Comparison of ENCODE assay signal across 27 cellular contexts in genomic region chr12:49980501-49981158, GRCh38. TPM values are rescaled to one million over a fixed set of nuclear protein-coding genes. Genes with fewer than 3 reads are reported as not detected.
DNase-seq lines count a peak whose midpoint lies in the region; ATAC-seq, FAIRE-seq and TF ChIP-seq lines count a peak whose summit lies in the region.
"Had no signal": no experiment of that assay in that cellular context is flagged by ENCODE, and none has a peak within 500 bp of the region (broad histone marks: within the 10 kb centered on the region; RNA-seq: fewer than 3 reads in every experiment).

No MANE protein-coding gene starts in this region.

- peak; percentile 70 for FAIRE-seq in bronchial epithelial cell (lab: Jason Lieb, UNC)
- FAIRE-seq: frontal cortex, islet of Langerhans had no signal

- H3K27me3 ChIP-seq in BE2C (no peaks in the 10 kb centered on the region), bronchial epithelial cell (ENCODE audit: control insufficient read depth, insufficient read depth, low read length) (no peaks in the 10 kb centered on the region)
- H3K27me3 ChIP-seq: ascending aorta, esophagus muscularis mucosa, right atrium auricular region had no signal

- peak overlapping the region; percentile 36 for H3K27ac ChIP-seq in mesodermal cell (ENCODE audit: low read depth, low read length, severe bottlenecking)
- H3K27ac ChIP-seq: ascending aorta, esophagus muscularis mucosa, GM23248, lower lobe of right lung, right atrium auricular region had no signal

- TF ChIP-seq CTCF in BE2C (IDR thresholded peaks at IDR 0.05; ENCODE audit: low read depth, low read length) (no peak), bronchial epithelial cell (IDR thresholded peaks at IDR 0.05; ENCODE audit: insufficient read depth, low read length, severe bottlenecking) (no peak)

- H3K4me3 ChIP-seq in BE2C (ENCODE audit: low read depth, low read length) (no peak overlapping the region), bronchial epithelial cell (ENCODE audit: low read depth, low read length) (no peak overlapping the region), mesodermal cell (ENCODE audit: extremely low read depth, insufficient read depth, low read length, poor library complexity, severe bottlenecking) (no peak overlapping the region)
- H3K4me3 ChIP-seq: ascending aorta, esophagus muscularis mucosa, GM23248, lower lobe of right lung, right atrium auricular region had no signal

- 79 to 87% methylated on average over 9 to 10 of the region's 10 CpGs for WGBS in mesodermal cell (ENCODE audit: insufficient coverage in 2 of 2), 2 experiments

- DNase-seq in BE2C: peak; percentile 62
- peak; percentile 60 for DNase-seq in SK-N-DZ (ENCODE audit: low spot score)
- no peak for DNase-seq in bronchial epithelial cell (ENCODE audit: low read depth)
- no peak for DNase-seq in NCI-H1436 (lab: John Stamatoyannopoulos, UW)
- no peak for DNase-seq in stimulated activated CD4-positive, alpha-beta T cell treated with anti-CD3 and anti-CD28 coated beads, Interleukin-4, amount 100 ng/mL, for 24 hours
- DNase-seq: activated CD4-positive, alpha-beta T cell treated with anti-CD3 and anti-CD28 coated beads for 4 hours; activated T-cell treated with anti-CD3 and anti-CD28 coated beads, Interleukin-2, amount 50 U/mL, for 4 hours; effector CD8-positive, alpha-beta T cell; GM23248; hippocampal formation; lower lobe of right lung; NCI-H526 treated with DMSO at 0.1 percent for 48 hours; stimulated activated CD4-positive, alpha-beta T cell treated with anti-CD3 and anti-CD28 coated beads, Interleukin-12 subunit alpha, Interleukin-12 subunit beta, amount 100 ng/mL, for 4 hours; SW 1271 had no signal

- H3K4me1 ChIP-seq in BE2C: peaks cover 72% of the 10 kb centered on the region
- peaks cover 42% of the 10 kb centered on the region for H3K4me1 ChIP-seq in mesodermal cell (ENCODE audit: control insufficient read depth, insufficient read depth, low read length, poor library complexity, severe bottlenecking)
- H3K4me1 ChIP-seq: ascending aorta had no signal

- H3K36me3 ChIP-seq in BE2C: peaks cover 6% of the 10 kb centered on the region; the same call in 1 of the 2 replicates
- H3K36me3 ChIP-seq in bronchial epithelial cell (ENCODE audit: control insufficient read depth, insufficient read depth, low read length): no peaks in the 10 kb centered on the region
- H3K36me3 ChIP-seq in mesodermal cell (ENCODE audit: control insufficient read depth, insufficient read depth, low read length): peaks cover 5% of the 10 kb centered on the region
- H3K36me3 ChIP-seq: ascending aorta, esophagus muscularis mucosa, lower lobe of right lung, right atrium auricular region had no signal

- no peak for ATAC-seq in HG03159 (IDR thresholded peaks at IDR 0.05; ENCODE audit: unreplicated experiment)
- no peak for ATAC-seq in GM21423 (IDR thresholded peaks at IDR 0.05; ENCODE audit: unreplicated experiment)
- ATAC-seq: activated T-cell treated with anti-CD3 and anti-CD28 coated beads, Interleukin-2, amount 50 U/mL, for 4 hours; lower lobe of right lung had no signal

- H3K9me3 ChIP-seq in BE2C (no peaks in the 10 kb centered on the region), mesodermal cell (ENCODE audit: control insufficient read depth, low read length) (no peaks in the 10 kb centered on the region)
- H3K9me3 ChIP-seq: ascending aorta, esophagus muscularis mucosa, lower lobe of right lung, right atrium auricular region had no signal

RNA-seq across cellular contexts. Expression of gene AQP6, which starts 7.9 kb away (rescaled TPM):
- 3.2 TPM for polyA plus RNA-seq in BE2C (2012; ENCODE audit: insufficient read depth, insufficient read length, low read depth)
- 0.03 and 0.40 TPM in 2 replicates for polyA plus RNA-seq in SK-N-DZ (2014; cell fraction: cytosol; rRNA removed)
- polyA plus RNA-seq in SK-N-DZ (2014; cell fraction: nucleus; rRNA removed): 0.20 TPM in 1 of 2 replicates, not detected in the other
- under 0.01 TPM in 1 of 2 replicates, not detected in the other for total RNA-seq in bronchial epithelial cell
- polyA plus RNA-seq in mesodermal cell (2013, experiment 1 of 2): not detected
- polyA plus RNA-seq in mesodermal cell (2013, experiment 2 of 2): not detected
- total RNA-seq: A172; activated CD8-positive, alpha-beta memory T cell treated with anti-CD3 and anti-CD28 coated beads for 36 hours; activated T-cell treated with anti-CD3 and anti-CD28 coated beads, Interleukin-2, amount 50 U/mL, for 4 hours; ascending aorta; frontal cortex; GM23248; ureter had no signal
- polyA plus RNA-seq: GM23248 had no signal

RNA-seq across cellular contexts. Expression of gene AQP5, which starts 19.0 kb away (rescaled TPM):
- 3.4 TPM for polyA plus RNA-seq in BE2C (2012; ENCODE audit: insufficient read depth, insufficient read length, low read depth)
- polyA plus RNA-seq in SK-N-DZ (2014; cell fraction: cytosol; rRNA removed): 1.3 and 1.8 TPM in 2 replicates
- polyA plus RNA-seq in SK-N-DZ (2014; cell fraction: nucleus; rRNA removed): 0.33 and 0.90 TPM in 2 replicates
- 1.3 and 9.9 TPM in 2 replicates for total RNA-seq in bronchial epithelial cell
- 0.22 TPM for polyA plus RNA-seq in mesodermal cell (2013, experiment 1 of 2)
- polyA plus RNA-seq in mesodermal cell (2013, experiment 2 of 2): 0.35 TPM
- total RNA-seq: activated CD8-positive, alpha-beta memory T cell treated with anti-CD3 and anti-CD28 coated beads for 36 hours; activated T-cell treated with anti-CD3 and anti-CD28 coated beads, Interleukin-2, amount 50 U/mL, for 4 hours; ascending aorta; Daoy; GM23248; omental fat pad had no signal
- polyA plus RNA-seq: GM23248 had no signal

RNA-seq across cellular contexts. Expression of gene AQP2, which starts 30.1 kb away (rescaled TPM):
- polyA plus RNA-seq in BE2C (2012; ENCODE audit: insufficient read depth, insufficient read length, low read depth): 2.5 TPM
- polyA plus RNA-seq in SK-N-DZ (2014; cell fraction: cytosol; rRNA removed): 0.14 TPM in 1 of 2 replicates, not detected in the other
- polyA plus RNA-seq in SK-N-DZ (2014; cell fraction: nucleus; rRNA removed): not detected in 2 replicates
- not detected in 2 replicates for total RNA-seq in bronchial epithelial cell
- not detected for polyA plus RNA-seq in mesodermal cell (2013, experiment 1 of 2)
- not detected for polyA plus RNA-seq in mesodermal cell (2013, experiment 2 of 2)
- total RNA-seq: A172; activated CD8-positive, alpha-beta memory T cell treated with anti-CD3 and anti-CD28 coated beads for 36 hours; activated T-cell treated with anti-CD3 and anti-CD28 coated beads, Interleukin-2, amount 50 U/mL, for 4 hours; ascending aorta; Daoy; esophagus muscularis mucosa; frontal cortex; GM23248; lower lobe of right lung; omental fat pad had no signal
- polyA plus RNA-seq: GM23248 had no signal

RNA-seq across cellular contexts. Expression of gene RACGAP1, which starts 44.7 kb away (rescaled TPM):
- 55.2 TPM for polyA plus RNA-seq in BE2C (2012; ENCODE audit: insufficient read depth, insufficient read length, low read depth)
- polyA plus RNA-seq in SK-N-DZ (2014; cell fraction: cytosol; rRNA removed): 127 and 139 TPM in 2 replicates
- 96.6 and 103 TPM in 2 replicates for polyA plus RNA-seq in SK-N-DZ (2014; cell fraction: nucleus; rRNA removed)
- total RNA-seq in bronchial epithelial cell: 9.6 and 11.3 TPM in 2 replicates
- polyA plus RNA-seq in mesodermal cell (2013, experiment 1 of 2): 47.1 TPM
- 52.9 TPM for polyA plus RNA-seq in mesodermal cell (2013, experiment 2 of 2)

Comparison
In these comparisons a context has a peak if more than half of its experiments do, and no peak if none do; other contexts are left out.
1. DNase-seq: peak in BE2C (single experiment) and SK-N-DZ (single experiment); none in bronchial epithelial cell (single experiment), NCI-H1436 (single experiment) and stimulated activated CD4-positive, alpha-beta T cell treated with anti-CD3 and anti-CD28 coated beads, Interleukin-4, amount 100 ng/mL, for 24 hours (single experiment).